1 cellular context compared by ENCODE assay signal in the genomic region with DNA sequence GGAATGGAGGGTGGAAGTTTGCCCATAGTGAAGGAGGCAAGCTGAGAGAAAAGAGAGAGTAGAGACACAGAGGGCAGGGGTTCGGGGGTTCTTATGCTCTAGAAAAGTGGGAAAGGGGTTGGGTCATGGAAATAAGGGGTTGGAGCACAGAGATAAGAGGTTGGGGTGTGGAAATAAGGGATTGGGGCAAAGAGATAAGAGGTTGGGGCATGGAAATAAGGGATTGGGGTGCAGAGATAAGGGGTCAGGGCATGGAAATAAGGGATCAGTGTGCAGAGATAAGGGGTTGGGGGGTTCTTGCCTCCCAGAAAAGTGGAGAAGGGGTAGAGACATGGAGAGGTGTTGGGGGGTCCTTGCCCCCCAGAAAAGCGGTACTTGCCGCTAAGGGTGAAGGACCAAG.
TF ChIP-seq lines count a peak whose summit lies in the region.

No MANE protein-coding gene starts in this region.

TF ChIP-seq in K562, 482 proteins besides CTCF, POLR2A, EP300 and RAD21 (continued from another document and continues in another):
- no peak for TF ChIP-seq ZNF449 (CRISPR knock-in tag; IDR thresholded peaks at IDR 0.05)
- TF ChIP-seq YY1 (IDR thresholded peaks at IDR 0.05; ENCODE audit: borderline replicate concordance in 1 of 3, control insufficient read depth in 1 of 3, extremely low read depth in 1 of 3, insufficient read depth in 3 of 3, insufficient read length in 1 of 3, insufficient replicate concordance in 2 of 3, low read depth in 1 of 3, low read length in 2 of 3): no peak
- no peak for TF ChIP-seq KLF1 (tag; IDR thresholded peaks at IDR 0.05)
- no peak for TF ChIP-seq PCBP2 (IDR thresholded peaks at IDR 0.05; ENCODE audit: low read depth, low read length, poor library complexity, severe bottlenecking)
- no peak for TF ChIP-seq RHOXF2B (CRISPR knock-in tag; conservative IDR thresholded peaks at IDR 0.05)
- TF ChIP-seq, protein P1, sequence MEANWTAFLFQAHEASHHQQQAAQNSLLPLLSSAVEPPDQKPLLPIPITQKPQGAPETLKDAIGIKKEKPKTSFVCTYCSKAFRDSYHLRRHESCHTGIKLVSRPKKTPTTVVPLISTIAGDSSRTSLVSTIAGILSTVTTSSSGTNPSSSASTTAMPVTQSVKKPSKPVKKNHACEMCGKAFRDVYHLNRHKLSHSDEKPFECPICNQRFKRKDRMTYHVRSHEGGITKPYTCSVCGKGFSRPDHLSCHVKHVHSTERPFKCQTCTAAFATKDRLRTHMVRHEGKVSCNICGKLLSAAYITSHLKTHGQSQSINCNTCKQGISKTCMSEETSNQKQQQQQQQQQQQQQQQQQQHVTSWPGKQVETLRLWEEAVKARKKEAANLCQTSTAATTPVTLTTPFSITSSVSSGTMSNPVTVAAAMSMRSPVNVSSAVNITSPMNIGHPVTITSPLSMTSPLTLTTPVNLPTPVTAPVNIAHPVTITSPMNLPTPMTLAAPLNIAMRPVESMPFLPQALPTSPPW (CRISPR knock-in tag; IDR thresholded peaks at IDR 0.05): peak; percentile 47
- TF ChIP-seq, protein P2, sequence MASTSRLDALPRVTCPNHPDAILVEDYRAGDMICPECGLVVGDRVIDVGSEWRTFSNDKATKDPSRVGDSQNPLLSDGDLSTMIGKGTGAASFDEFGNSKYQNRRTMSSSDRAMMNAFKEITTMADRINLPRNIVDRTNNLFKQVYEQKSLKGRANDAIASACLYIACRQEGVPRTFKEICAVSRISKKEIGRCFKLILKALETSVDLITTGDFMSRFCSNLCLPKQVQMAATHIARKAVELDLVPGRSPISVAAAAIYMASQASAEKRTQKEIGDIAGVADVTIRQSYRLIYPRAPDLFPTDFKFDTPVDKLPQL (IDR thresholded peaks at IDR 0.05; ENCODE audit: extremely low read depth, insufficient read length): no peak
- TF ChIP-seq RAD51 (IDR thresholded peaks at IDR 0.05; ENCODE audit: borderline replicate concordance, low read depth): no peak
- TF ChIP-seq E2F1 (CRISPR knock-in tag; IDR thresholded peaks at IDR 0.05): no peak
- TF ChIP-seq ZNF174 (CRISPR knock-in tag; IDR thresholded peaks at IDR 0.05): no peak
- TF ChIP-seq FOXA1 (IDR thresholded peaks at IDR 0.05; ENCODE audit: borderline replicate concordance): no peak
- TF ChIP-seq E2F6 (IDR thresholded peaks at IDR 0.05; ENCODE audit: borderline replicate concordance in 1 of 2, extremely low read depth in 1 of 2, insufficient read depth in 1 of 2, insufficient read length in 1 of 2, low read depth in 1 of 2, low read length in 1 of 2, poor library complexity in 1 of 2, severe bottlenecking in 1 of 2): no peak
- no peak for TF ChIP-seq SAP30 (IDR thresholded peaks at IDR 0.05; ENCODE audit: borderline replicate concordance, insufficient read depth, low read depth, low read length, poor library complexity, severe bottlenecking)
- no peak for TF ChIP-seq POLR2AphosphoS2 (IDR thresholded peaks at IDR 0.05; ENCODE audit: low read length)
- peak; percentile 60; the same call in 1 of the 2 replicates for TF ChIP-seq SMAD4 (CRISPR knock-in tag; conservative IDR thresholded peaks at IDR 0.05)
- no peak for TF ChIP-seq GABPB2 (CRISPR knock-in tag; conservative IDR thresholded peaks at IDR 0.05)
- TF ChIP-seq CBFB (CRISPR knock-in tag; IDR thresholded peaks at IDR 0.05): no peak
- TF ChIP-seq CXXC5 (CRISPR knock-in tag; IDR thresholded peaks at IDR 0.05): peak; percentile 51
- TF ChIP-seq CREB3L1 (IDR thresholded peaks at IDR 0.05; ENCODE audit: borderline replicate concordance, low read depth): no peak
- TF ChIP-seq, protein P3, sequence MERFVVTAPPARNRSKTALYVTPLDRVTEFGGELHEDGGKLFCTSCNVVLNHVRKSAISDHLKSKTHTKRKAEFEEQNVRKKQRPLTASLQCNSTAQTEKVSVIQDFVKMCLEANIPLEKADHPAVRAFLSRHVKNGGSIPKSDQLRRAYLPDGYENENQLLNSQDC (CRISPR knock-in tag; IDR thresholded peaks at IDR 0.05): no peak
- TF ChIP-seq, protein P4, sequence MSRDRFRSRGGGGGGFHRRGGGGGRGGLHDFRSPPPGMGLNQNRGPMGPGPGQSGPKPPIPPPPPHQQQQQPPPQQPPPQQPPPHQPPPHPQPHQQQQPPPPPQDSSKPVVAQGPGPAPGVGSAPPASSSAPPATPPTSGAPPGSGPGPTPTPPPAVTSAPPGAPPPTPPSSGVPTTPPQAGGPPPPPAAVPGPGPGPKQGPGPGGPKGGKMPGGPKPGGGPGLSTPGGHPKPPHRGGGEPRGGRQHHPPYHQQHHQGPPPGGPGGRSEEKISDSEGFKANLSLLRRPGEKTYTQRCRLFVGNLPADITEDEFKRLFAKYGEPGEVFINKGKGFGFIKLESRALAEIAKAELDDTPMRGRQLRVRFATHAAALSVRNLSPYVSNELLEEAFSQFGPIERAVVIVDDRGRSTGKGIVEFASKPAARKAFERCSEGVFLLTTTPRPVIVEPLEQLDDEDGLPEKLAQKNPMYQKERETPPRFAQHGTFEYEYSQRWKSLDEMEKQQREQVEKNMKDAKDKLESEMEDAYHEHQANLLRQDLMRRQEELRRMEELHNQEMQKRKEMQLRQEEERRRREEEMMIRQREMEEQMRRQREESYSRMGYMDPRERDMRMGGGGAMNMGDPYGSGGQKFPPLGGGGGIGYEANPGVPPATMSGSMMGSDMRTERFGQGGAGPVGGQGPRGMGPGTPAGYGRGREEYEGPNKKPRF (IDR thresholded peaks at IDR 0.05; ENCODE audit: low read depth, low read length): no peak
- no peak for TF ChIP-seq EZH2 (IDR thresholded peaks at IDR 0.05; ENCODE audit: borderline replicate concordance, low read depth, low read length)
- TF ChIP-seq TEAD1 (CRISPR knock-in tag; IDR thresholded peaks at IDR 0.05): peak in 1 of 2 experiments; percentile 68; a peak in 1 of 4 replicates
- TF ChIP-seq NRF1 (conservative IDR thresholded peaks at IDR 0.05 in 1 of 2, IDR thresholded peaks at IDR 0.05 in 1 of 2): no peak
- TF ChIP-seq, protein P5, sequence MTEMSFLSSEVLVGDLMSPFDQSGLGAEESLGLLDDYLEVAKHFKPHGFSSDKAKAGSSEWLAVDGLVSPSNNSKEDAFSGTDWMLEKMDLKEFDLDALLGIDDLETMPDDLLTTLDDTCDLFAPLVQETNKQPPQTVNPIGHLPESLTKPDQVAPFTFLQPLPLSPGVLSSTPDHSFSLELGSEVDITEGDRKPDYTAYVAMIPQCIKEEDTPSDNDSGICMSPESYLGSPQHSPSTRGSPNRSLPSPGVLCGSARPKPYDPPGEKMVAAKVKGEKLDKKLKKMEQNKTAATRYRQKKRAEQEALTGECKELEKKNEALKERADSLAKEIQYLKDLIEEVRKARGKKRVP (CRISPR knock-in tag; IDR thresholded peaks at IDR 0.05): peak; percentile 51; the same call in 1 of the 2 replicates
- TF ChIP-seq SMARCA4 (IDR thresholded peaks at IDR 0.05): peak; percentile 97
- TF ChIP-seq UBTF (IDR thresholded peaks at IDR 0.05; ENCODE audit: borderline replicate concordance in 1 of 2, low read depth in 2 of 2, low read length in 2 of 2): no peak
- TF ChIP-seq, protein P6, sequence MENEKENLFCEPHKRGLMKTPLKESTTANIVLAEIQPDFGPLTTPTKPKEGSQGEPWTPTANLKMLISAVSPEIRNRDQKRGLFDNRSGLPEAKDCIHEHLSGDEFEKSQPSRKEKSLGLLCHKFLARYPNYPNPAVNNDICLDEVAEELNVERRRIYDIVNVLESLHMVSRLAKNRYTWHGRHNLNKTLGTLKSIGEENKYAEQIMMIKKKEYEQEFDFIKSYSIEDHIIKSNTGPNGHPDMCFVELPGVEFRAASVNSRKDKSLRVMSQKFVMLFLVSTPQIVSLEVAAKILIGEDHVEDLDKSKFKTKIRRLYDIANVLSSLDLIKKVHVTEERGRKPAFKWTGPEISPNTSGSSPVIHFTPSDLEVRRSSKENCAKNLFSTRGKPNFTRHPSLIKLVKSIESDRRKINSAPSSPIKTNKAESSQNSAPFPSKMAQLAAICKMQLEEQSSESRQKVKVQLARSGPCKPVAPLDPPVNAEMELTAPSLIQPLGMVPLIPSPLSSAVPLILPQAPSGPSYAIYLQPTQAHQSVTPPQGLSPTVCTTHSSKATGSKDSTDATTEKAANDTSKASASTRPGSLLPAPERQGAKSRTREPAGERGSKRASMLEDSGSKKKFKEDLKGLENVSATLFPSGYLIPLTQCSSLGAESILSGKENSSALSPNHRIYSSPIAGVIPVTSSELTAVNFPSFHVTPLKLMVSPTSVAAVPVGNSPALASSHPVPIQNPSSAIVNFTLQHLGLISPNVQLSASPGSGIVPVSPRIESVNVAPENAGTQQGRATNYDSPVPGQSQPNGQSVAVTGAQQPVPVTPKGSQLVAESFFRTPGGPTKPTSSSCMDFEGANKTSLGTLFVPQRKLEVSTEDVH (IDR thresholded peaks at IDR 0.05; ENCODE audit: low read depth, partially characterized antibody): peak; percentile 46
- TF ChIP-seq, protein P7, sequence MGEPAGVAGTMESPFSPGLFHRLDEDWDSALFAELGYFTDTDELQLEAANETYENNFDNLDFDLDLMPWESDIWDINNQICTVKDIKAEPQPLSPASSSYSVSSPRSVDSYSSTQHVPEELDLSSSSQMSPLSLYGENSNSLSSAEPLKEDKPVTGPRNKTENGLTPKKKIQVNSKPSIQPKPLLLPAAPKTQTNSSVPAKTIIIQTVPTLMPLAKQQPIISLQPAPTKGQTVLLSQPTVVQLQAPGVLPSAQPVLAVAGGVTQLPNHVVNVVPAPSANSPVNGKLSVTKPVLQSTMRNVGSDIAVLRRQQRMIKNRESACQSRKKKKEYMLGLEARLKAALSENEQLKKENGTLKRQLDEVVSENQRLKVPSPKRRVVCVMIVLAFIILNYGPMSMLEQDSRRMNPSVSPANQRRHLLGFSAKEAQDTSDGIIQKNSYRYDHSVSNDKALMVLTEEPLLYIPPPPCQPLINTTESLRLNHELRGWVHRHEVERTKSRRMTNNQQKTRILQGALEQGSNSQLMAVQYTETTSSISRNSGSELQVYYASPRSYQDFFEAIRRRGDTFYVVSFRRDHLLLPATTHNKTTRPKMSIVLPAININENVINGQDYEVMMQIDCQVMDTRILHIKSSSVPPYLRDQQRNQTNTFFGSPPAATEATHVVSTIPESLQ (CRISPR knock-in tag; IDR thresholded peaks at IDR 0.05): no peak
- TF ChIP-seq CHD4 (IDR thresholded peaks at IDR 0.05; ENCODE audit: insufficient read depth, insufficient replicate concordance, low read depth, low read length, poor library complexity, severe bottlenecking): no peak
- TF ChIP-seq MYC (IDR thresholded peaks at IDR 0.05; ENCODE audit: low read depth, low read length): no peak
- no peak for TF ChIP-seq MYC (CRISPR knock-in tag; IDR thresholded peaks at IDR 0.05; ENCODE audit: borderline replicate concordance, low read depth)
